29 cellular contexts compared by ENCODE assay signal in the genomic region with DNA sequence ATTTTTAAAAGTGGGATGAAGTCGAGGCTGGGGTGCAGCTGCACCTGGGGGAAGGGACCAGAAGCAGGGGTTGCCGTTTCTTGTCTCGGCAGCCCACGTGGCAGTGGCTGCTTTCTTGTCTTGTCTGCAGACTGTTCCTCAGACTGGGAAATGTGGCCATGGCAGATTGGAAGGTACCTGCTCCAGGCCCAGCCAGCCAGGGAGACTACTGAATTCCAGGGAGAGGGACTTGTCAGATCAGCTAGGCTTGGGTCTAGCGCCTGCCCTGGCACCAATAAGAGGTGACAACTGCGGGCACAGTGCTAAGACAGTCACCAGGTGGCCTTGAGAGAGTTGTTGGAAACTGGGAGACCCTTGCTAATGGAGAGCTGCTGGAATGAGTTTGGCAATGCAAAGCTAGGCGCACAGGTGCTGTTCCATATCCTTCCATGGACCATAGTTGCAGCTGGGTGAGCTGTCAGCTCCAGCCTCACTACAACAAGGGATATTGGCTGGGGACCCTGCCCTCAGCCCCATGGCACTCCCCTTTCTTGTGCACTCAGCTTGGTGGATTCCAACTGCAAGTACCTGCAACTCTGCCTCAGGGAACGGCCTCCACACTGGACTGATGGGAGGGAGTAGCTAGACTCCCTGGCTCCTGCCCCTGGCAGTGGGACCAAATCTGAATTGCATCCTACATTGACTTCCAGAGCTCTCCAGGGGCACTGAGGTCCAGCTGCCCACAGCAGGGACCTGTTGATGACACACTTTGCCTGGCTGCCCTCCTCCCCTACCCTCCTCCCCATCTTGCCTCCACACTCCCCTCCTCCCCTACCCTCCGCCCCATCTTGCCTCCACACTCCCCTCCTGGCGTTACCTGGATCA. TPM values are rescaled to one million over a fixed set of nuclear protein-coding genes. Genes with fewer than 3 reads are reported as not detected.
DNase-seq lines count a peak whose midpoint lies in the region; ATAC-seq, FAIRE-seq and TF ChIP-seq lines count a peak whose summit lies in the region.
"Had no signal": no experiment of that assay in that cellular context is flagged by ENCODE, and none has a peak within 500 bp of the region (broad histone marks: within the 10 kb centered on the region; RNA-seq: fewer than 3 reads in every experiment).

No MANE protein-coding gene starts in this region.

- H3K36me3 ChIP-seq in HUES48 (ENCODE audit: control insufficient read depth, insufficient read depth, low read length) (peaks cover 17% of the 10 kb centered on the region), SU-DHL-6 (ENCODE audit: low read length) (no peaks in the 10 kb centered on the region), kidney (ENCODE audit: control insufficient read depth in 1 of 2, insufficient read depth in 2 of 2, low read length in 2 of 2) (no peaks in the 10 kb centered on the region)
- H3K36me3 ChIP-seq: lower lobe of right lung had no signal

- TF ChIP-seq POLR2A in GM18505 (IDR thresholded peaks at IDR 0.05; ENCODE audit: borderline replicate concordance, extremely low read depth, insufficient read depth, insufficient read length), result no peak

- H3K4me1 ChIP-seq in HUES48 (ENCODE audit: control insufficient read depth, insufficient read depth, low read length) (peaks cover 23% of the 10 kb centered on the region), kidney (ENCODE audit: control insufficient read depth in 1 of 2, insufficient read depth in 1 of 2, low read depth in 1 of 2, low read length in 2 of 2) (peaks cover 4 to 5% of the 10 kb centered on the region in 2 donors)

- H3F3A ChIP-seq in SU-DHL-6 (ENCODE audit: insufficient read depth), result peaks cover 62% of the 10 kb centered on the region

- no peak for TF ChIP-seq CTCF in SU-DHL-6 (IDR thresholded peaks at IDR 0.05; ENCODE audit: insufficient read depth, low read length, poor library complexity, severe bottlenecking)
- no peak for TF ChIP-seq CTCF in kidney (IDR thresholded peaks at IDR 0.05; ENCODE audit: borderline replicate concordance, extremely low read depth, insufficient read depth)

- H3K27ac ChIP-seq in HUES48 (ENCODE audit: low read depth, low read length) (peak overlapping the region; percentile 16), SU-DHL-6 (ENCODE audit: low read depth, low read length) (peak overlapping the region; percentile 95), kidney (ENCODE audit: low read depth in 2 of 2, low read length in 2 of 2) (no peak overlapping the region)
- H3K27ac ChIP-seq: lower lobe of right lung, spleen had no signal

- H3K27ac Mint-ChIP-seq in natural killer cell treated with Interleukin-12 subunit alpha and Interleukin-12 subunit beta and Interleukin-15 and Interleukin-18, amount 100 ng/mL, for 72 hours, result no peak overlapping the region
- H3K27ac Mint-ChIP-seq: activated CD4-positive, alpha-beta T cell treated with anti-CD3 and anti-CD28 coated beads for 36 hours; T-helper 17 cell had no signal

- no peak overlapping the region for H3K4me3 Mint-ChIP-seq in natural killer cell treated with Interleukin-12 subunit alpha and Interleukin-12 subunit beta and Interleukin-15 and Interleukin-18, amount 100 ng/mL, for 72 hours
- H3K4me3 Mint-ChIP-seq: activated CD4-positive, alpha-beta T cell treated with anti-CD3 and anti-CD28 coated beads for 36 hours; neural crest cell; T-helper 17 cell had no signal

- no peaks in the 10 kb centered on the region for H3K9me3 Mint-ChIP-seq in natural killer cell treated with Interleukin-12 subunit alpha and Interleukin-12 subunit beta and Interleukin-15 and Interleukin-18, amount 100 ng/mL, for 72 hours
- H3K9me3 Mint-ChIP-seq: neural crest cell had no signal

- H2AFZ ChIP-seq in SU-DHL-6 (ENCODE audit: low read depth, low read length, severe bottlenecking), result no peak overlapping the region

- peak overlapping the region; percentile 80 for H3K4me2 ChIP-seq in SU-DHL-6 (ENCODE audit: low read depth, low read length, poor library complexity, severe bottlenecking)

- H4K20me1 ChIP-seq in SU-DHL-6 (ENCODE audit: low read depth, low read length), result no peaks in the 10 kb centered on the region

- H3K27me3 ChIP-seq in HUES48 (ENCODE audit: control insufficient read depth, insufficient read depth, low read length) (no peaks in the 10 kb centered on the region), SU-DHL-6 (ENCODE audit: low read length) (no peaks in the 10 kb centered on the region)

- no peaks in the 10 kb centered on the region for H3K9me3 ChIP-seq in HUES48 (ENCODE audit: control insufficient read depth, insufficient read depth, low read length)
- no peaks in the 10 kb centered on the region for H3K9me3 ChIP-seq in SU-DHL-6 (ENCODE audit: insufficient read depth, low read length)
- no peaks in the 10 kb centered on the region for H3K9me3 ChIP-seq in kidney (ENCODE audit: control insufficient read depth in 1 of 2, low read length in 2 of 2)
- H3K9me3 ChIP-seq: lower lobe of right lung, spleen had no signal

- H3K79me2 ChIP-seq in SU-DHL-6 (ENCODE audit: insufficient read depth, low read length), result peaks cover 10% of the 10 kb centered on the region; the same call in 1 of the 2 replicates

- peaks cover 22 to 25% of the 10 kb centered on the region in 2 donors for H3K27me3 Mint-ChIP-seq in natural killer cell treated with Interleukin-12 subunit alpha and Interleukin-12 subunit beta and Interleukin-15 and Interleukin-18, amount 100 ng/mL, for 72 hours

- intact Hi-C loops in kidney (cut with DNase I), result no loop called here

- DNase-seq in DMS79 treated with DMSO at 0.1 percent for 48 hours (lab: John Stamatoyannopoulos, UW) (peak; percentile 24), kidney (peak; percentile 55)
- DNase-seq in natural killer cell treated with Interleukin-12 subunit alpha and Interleukin-12 subunit beta and Interleukin-15 and Interleukin-18, amount 100 ng/mL, for 72 hours (ENCODE audit: low spot score), result no peak
- DNase-seq: activated CD4-positive, alpha-beta T cell treated with anti-CD3 and anti-CD28 coated beads for 36 hours; activated gamma-delta T cell treated with Interleukin-2 at 50 U/mL for 16 hours; activated T-cell treated with anti-CD3 and anti-CD28 coated beads, Interleukin-2, amount 50 U/mL, for 1 hour; DMS153; HCEC 1CT; Kasumi-1; kidney glomerular epithelial cell; lower lobe of right lung; NCI-H187 treated with DMSO at 0.1 percent for 48 hours; NCI-H226; right cardiac atrium; RPMI8226; spleen; T-helper 17 cell had no signal

- no peak for ATAC-seq in GM21576 (IDR thresholded peaks at IDR 0.05; ENCODE audit: unreplicated experiment)
- ATAC-seq in GM18505 (IDR thresholded peaks at IDR 0.05; ENCODE audit: unreplicated experiment), result no peak
- ATAC-seq in HG02970 (IDR thresholded peaks at IDR 0.05; ENCODE audit: low FRiP score, unreplicated experiment), result no peak
- no peak for ATAC-seq in natural killer cell treated with Interleukin-12 subunit alpha and Interleukin-12 subunit beta and Interleukin-15 and Interleukin-18, amount 100 ng/mL, for 72 hours
- ATAC-seq: activated CD4-positive, alpha-beta T cell treated with anti-CD3 and anti-CD28 coated beads for 36 hours; lower lobe of right lung; right cardiac atrium; T-helper 17 cell had no signal

- no peaks in the 10 kb centered on the region for H3K36me3 Mint-ChIP-seq in natural killer cell treated with Interleukin-12 subunit alpha and Interleukin-12 subunit beta and Interleukin-15 and Interleukin-18, amount 100 ng/mL, for 72 hours

- FAIRE-seq in kidney (lab: Jason Lieb, UNC), result no peak
- FAIRE-seq: G401.6, GM19239 had no signal

- no peak overlapping the region for H3K4me3 ChIP-seq in HUES48 (ENCODE audit: low read depth, low read length)
- H3K4me3 ChIP-seq in SU-DHL-6 (ENCODE audit: insufficient read depth, low read length, poor library complexity, severe bottlenecking), result peak overlapping the region; percentile 58
- H3K4me3 ChIP-seq in kidney (ENCODE audit: low read length in 2 of 2), result no peak overlapping the region
- H3K4me3 ChIP-seq: lower lobe of right lung, spleen had no signal

- H3K9ac ChIP-seq in HUES48 (ENCODE audit: low read depth, low read length), result no peak overlapping the region
- H3K9ac ChIP-seq in SU-DHL-6 (ENCODE audit: low read length), result peak overlapping the region; percentile 69
- H3K9ac ChIP-seq in kidney (ENCODE audit: low read length in 2 of 2), result no peak overlapping the region

- no peaks in the 10 kb centered on the region for H3K9me2 ChIP-seq in SU-DHL-6 (replicated peaks; ENCODE audit: insufficient read depth, low read length)

- H3K4me1 Mint-ChIP-seq in natural killer cell treated with Interleukin-12 subunit alpha and Interleukin-12 subunit beta and Interleukin-15 and Interleukin-18, amount 100 ng/mL, for 72 hours (ENCODE audit: low read depth in 2 of 2), result peaks cover 10 to 12% of the 10 kb centered on the region in 2 donors

RNA-seq across cellular contexts. Expression of gene IL22RA1, which starts 9.9 kb away (rescaled TPM):
- 1.4 TPM for total RNA-seq in kidney
- polyA plus RNA-seq in kidney (ENCODE audit: insufficient read depth, low read depth, low replicate concordance), result 1.4 TPM
- total RNA-seq in natural killer cell treated with Interleukin-12 subunit alpha and Interleukin-12 subunit beta and Interleukin-15 and Interleukin-18, amount 100 ng/mL, for 72 hours, result not detected
- total RNA-seq: activated CD4-positive, alpha-beta T cell treated with anti-CD3 and anti-CD28 coated beads for 36 hours; chondrocyte; neural crest cell; spleen; T-helper 17 cell; urinary bladder had no signal
- polyA plus RNA-seq: BJ, spleen had no signal

RNA-seq across cellular contexts. Expression of gene IFNLR1, which starts 34.2 kb away (rescaled TPM):
- total RNA-seq in kidney, result 4.8 TPM
- 1.6 TPM for polyA plus RNA-seq in kidney (ENCODE audit: insufficient read depth, low read depth, low replicate concordance)
- total RNA-seq in natural killer cell treated with Interleukin-12 subunit alpha and Interleukin-12 subunit beta and Interleukin-15 and Interleukin-18, amount 100 ng/mL, for 72 hours, result 1 to 10 TPM in 1 of 2 donors, under 1 TPM in 1; 0.36 to 2.0 TPM
- total RNA-seq: SK-MEL-5 had no signal
- polyA plus RNA-seq: BJ had no signal

RNA-seq across cellular contexts. Expression of gene MYOM3, which starts 40.9 kb away (rescaled TPM):
- 13.5 TPM for total RNA-seq in kidney
- polyA plus RNA-seq in kidney (ENCODE audit: insufficient read depth, low read depth, low replicate concordance), result 20.5 TPM
- not detected for total RNA-seq in natural killer cell treated with Interleukin-12 subunit alpha and Interleukin-12 subunit beta and Interleukin-15 and Interleukin-18, amount 100 ng/mL, for 72 hours
- total RNA-seq: activated CD4-positive, alpha-beta T cell treated with anti-CD3 and anti-CD28 coated beads for 36 hours; neural crest cell; SK-MEL-5; spleen; T-helper 17 cell had no signal
- polyA plus RNA-seq: BJ had no signal

Comparison
In these comparisons a context has a peak if more than half of its experiments do, and no peak if none do; other contexts are left out.
1. H3K27ac ChIP-seq: peak in HUES48 (single experiment) and SU-DHL-6 (single experiment); none in kidney (0 of 2).
2. RNA of gene MYOM3, which starts 40.9 kb away (total RNA-seq): 13.5 TPM in kidney (single experiment); not detected in natural killer cell treated with Interleukin-12 subunit alpha and Interleukin-12 subunit beta and Interleukin-15 and Interleukin-18, amount 100 ng/mL, for 72 hours; every median in the first group is over 10 times any median in the second.